13 cellular contexts compared by ENCODE assay signal in genomic region chr6:152054441-152054840, GRCh38.
A peak's percentile ranks its signal among the peaks of the same experiment; 100 is the strongest.
DNase-seq lines count a peak whose midpoint lies in the region; ATAC-seq and TF ChIP-seq lines count a peak whose summit lies in the region.
"Had no signal": no experiment of that assay in that cellular context is flagged by ENCODE, and none has a peak within 500 bp of the region (broad histone marks: within the 10 kb centered on the region; RNA-seq: fewer than 3 reads in every experiment).

No MANE protein-coding gene starts in this region.

- H2AK5ac ChIP-seq in mesenchymal stem cell (ENCODE audit: low read length, severe bottlenecking) = no peak overlapping the region

- BruUV-seq in mammary epithelial cell (replicated peaks; lab: Mats Ljungman, UMichigan) = no TSS peak

- no peak for ATAC-seq in GM19467 (IDR thresholded peaks at IDR 0.05; ENCODE audit: unreplicated experiment)

- no peak overlapping the region for H3K18ac ChIP-seq in mesenchymal stem cell (ENCODE audit: low read depth in 1 of 2, low read length in 2 of 2)

- H3K9ac ChIP-seq in mammary epithelial cell (ENCODE audit: insufficient read depth, low read length) = no peak overlapping the region
- no peak overlapping the region for H3K9ac ChIP-seq in mesenchymal stem cell (ENCODE audit: low read length)

- H3K4me2 ChIP-seq in mammary epithelial cell (ENCODE audit: insufficient read depth, low read depth, low read length) (no peak overlapping the region), mesenchymal stem cell (ENCODE audit: low read length, poor library complexity, severe bottlenecking) (no peak overlapping the region)

- CTCF ChIA-PET in mammary epithelial cell (lab: Charles Lee; ENCODE audit: low non-redundant PET) = no interaction called here

- no peak overlapping the region for H3K4ac ChIP-seq in mesenchymal stem cell (ENCODE audit: low read depth in 1 of 2, low read length in 2 of 2)

- H4K8ac ChIP-seq in mesenchymal stem cell (ENCODE audit: low read length) = no peak overlapping the region

- dilution Hi-C loops in mammary epithelial cell (cut with HindIII; ENCODE audit: low sequenced_read_pairs) = no loop called here

- no peak overlapping the region for H2BK15ac ChIP-seq in mesenchymal stem cell (ENCODE audit: low read depth, poor library complexity, severe bottlenecking)

- H3K23ac ChIP-seq in mesenchymal stem cell (ENCODE audit: low read length in 2 of 2) = no peak overlapping the region

- in situ Hi-C loops in mammary epithelial cell (cut with MboI; ENCODE audit: low sequenced_read_pairs in 2 of 2) = no loop called here

- H3K4me3 ChIP-seq in mammary epithelial cell (replicated peaks in 1 of 3; ENCODE audit: insufficient read depth in 1 of 3, low read depth in 2 of 3, low read length in 3 of 3) (no peak overlapping the region), mesenchymal stem cell (ENCODE audit: insufficient read depth in 1 of 2, low read depth in 1 of 2, low read length in 2 of 2) (no peak overlapping the region)
- H3K4me3 ChIP-seq: esophagus squamous epithelium had no signal

- H3K36me3 ChIP-seq in mammary epithelial cell (ENCODE audit: insufficient read depth, low read length) = no peaks in the 10 kb centered on the region
- H3K36me3 ChIP-seq in mesenchymal stem cell (ENCODE audit: control insufficient read depth in 1 of 2, insufficient read depth in 2 of 2, low read depth in 1 of 2, low read length in 2 of 2) = no peaks in the 10 kb centered on the region
- H3K36me3 ChIP-seq: esophagus squamous epithelium had no signal

- no peak overlapping the region for H2BK5ac ChIP-seq in mesenchymal stem cell (ENCODE audit: low read depth, low read length, poor library complexity, severe bottlenecking)

- H2BK12ac ChIP-seq in mesenchymal stem cell (ENCODE audit: low read length in 2 of 2) = no peak overlapping the region

- no peaks in the 10 kb centered on the region for H3K79me1 ChIP-seq in mesenchymal stem cell (replicated peaks; ENCODE audit: low read length, poor library complexity, severe bottlenecking)

- H3K14ac ChIP-seq in mesenchymal stem cell (ENCODE audit: low read length in 2 of 2) = no peak overlapping the region

- no peak overlapping the region for H4K91ac ChIP-seq in mesenchymal stem cell (ENCODE audit: low read length)

- no peak overlapping the region for H2BK120ac ChIP-seq in mesenchymal stem cell (ENCODE audit: low read depth, low read length)

- H3K9me3 ChIP-seq in mammary epithelial cell (replicated peaks; ENCODE audit: insufficient read depth, low read length) = no peaks in the 10 kb centered on the region
- H3K9me3 ChIP-seq in mesenchymal stem cell (ENCODE audit: control insufficient read depth, low read length) = peaks cover 4% of the 10 kb centered on the region
- H3K9me3 ChIP-seq: esophagus squamous epithelium had no signal

- H3K27me3 ChIP-seq in mammary epithelial cell (ENCODE audit: insufficient read depth, low read length) (no peaks in the 10 kb centered on the region), mesenchymal stem cell (ENCODE audit: control insufficient read depth in 1 of 2, insufficient read depth in 1 of 2, low read length in 2 of 2) (peaks cover 0 to 3% of the 10 kb centered on the region in 2 experiments)
- H3K27me3 ChIP-seq: esophagus squamous epithelium had no signal

- H3K4me1 ChIP-seq in mammary epithelial cell (ENCODE audit: insufficient read depth, low read length) (peaks cover 7% of the 10 kb centered on the region), mesenchymal stem cell (ENCODE audit: control insufficient read depth, insufficient read depth, low read depth, low read length) (no peaks in the 10 kb centered on the region)
- H3K4me1 ChIP-seq: esophagus squamous epithelium had no signal

- WGBS in mammary epithelial cell (ENCODE audit: low coverage, missing lambda C conversion rate) = 70% methylated on average over 7 of the region's 7 CpGs
- 58% methylated on average over 7 of the region's 7 CpGs for WGBS in mesenchymal stem cell

- TF ChIP-seq CTCF in mammary epithelial cell (conservative IDR thresholded peaks at IDR 0.05 in 1 of 2, IDR thresholded peaks at IDR 0.05 in 1 of 2; ENCODE audit: extremely low read depth in 1 of 2, insufficient read depth in 1 of 2, low read depth in 1 of 2, low read length in 2 of 2) = no peak

- no peak overlapping the region for H3K27ac ChIP-seq in mammary epithelial cell (ENCODE audit: insufficient read depth, low read depth, low read length)
- H3K27ac ChIP-seq in mesenchymal stem cell (ENCODE audit: low read length, poor library complexity, severe bottlenecking) = no peak overlapping the region
- H3K27ac ChIP-seq: esophagus squamous epithelium had no signal

- H2AFZ ChIP-seq in mammary epithelial cell (ENCODE audit: low read depth, low read length) = no peak overlapping the region
- H2AFZ ChIP-seq in mesenchymal stem cell (ENCODE audit: low read depth, low read length) = no peak overlapping the region

- H4K20me1 ChIP-seq in mammary epithelial cell (ENCODE audit: insufficient read depth, low read length) = no peaks in the 10 kb centered on the region

- peak; percentile 79 for DNase-seq in EH (ENCODE audit: low read depth)
- peak; percentile 20 for DNase-seq in LHCN-M2 (ENCODE audit: low read depth)
- DNase-seq in mammary epithelial cell = peak; percentile 82
- DNase-seq in mesenchymal stem cell = peak; percentile 22
- no peak for DNase-seq in NCI-H2081 treated with DMSO at 0.1 percent for 48 hours (lab: John Stamatoyannopoulos, UW)
- no peak for DNase-seq in NK-92 (lab: John Stamatoyannopoulos, UW; ENCODE audit: unreplicated experiment)
- DNase-seq in cardiac septum (ENCODE audit: low spot score) = no peak
- DNase-seq: activated naive CD4-positive, alpha-beta T cell treated with Interleukin-2 at 50 U/mL for 16 hours; CD4-positive, alpha-beta T cell; cerebellar nuclear complex; esophagus squamous epithelium; immature natural killer cell had no signal

- intact Hi-C loops in mammary epithelial cell (cut with micrococcal nuclease) = no loop called here
- intact Hi-C loops in cardiac septum (cut with DNase I) = no loop called here

- H3K79me2 ChIP-seq in mammary epithelial cell (ENCODE audit: insufficient read depth, low read length) = no peaks in the 10 kb centered on the region

Comparison
In these comparisons a context has a peak if more than half of its experiments do, and no peak if none do; other contexts are left out.
1. DNase-seq: peak in EH (single experiment), LHCN-M2 (single experiment), mammary epithelial cell (single experiment) and mesenchymal stem cell (single experiment); none in NCI-H2081 treated with DMSO at 0.1 percent for 48 hours (single experiment), NK-92 (single experiment) and cardiac septum (single experiment).